In the genomic region with DNA sequence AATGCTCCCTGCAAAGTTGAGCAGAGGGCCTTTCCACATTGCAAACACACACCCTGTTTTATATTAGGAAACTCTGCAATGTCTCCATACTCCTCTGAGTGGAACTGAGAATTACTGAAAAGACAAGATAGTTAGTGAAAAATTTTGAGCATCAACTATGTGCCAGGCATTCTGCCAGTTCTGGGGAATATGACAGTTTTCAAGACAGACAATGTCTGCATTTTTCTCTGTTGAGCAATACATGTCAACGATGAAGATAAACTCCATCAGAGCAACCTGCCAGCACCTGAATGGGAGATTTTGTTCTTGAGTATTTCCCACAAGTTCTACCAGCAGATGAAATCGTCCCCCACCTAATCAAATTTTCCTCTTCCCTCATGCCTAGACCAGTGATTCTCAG, we compare ENCODE assay signal across 29 cellular contexts.
"Had no signal": no experiment of that assay in that cellular context is flagged by ENCODE, and none has a peak within 500 bp of the region (broad histone marks: within the 10 kb centered on the region; RNA-seq: fewer than 3 reads in every experiment).

No MANE protein-coding gene starts in this region.

- H3K9me3 ChIP-seq: neutrophil, suprapubic skin had no signal

- H3K27ac Mint-ChIP-seq: mesothelial cell of epicardium; naive B cell; neural progenitor cell; progenitor cell of endocrine pancreas; stimulated activated effector memory CD8-positive, alpha-beta T cell treated with anti-CD3 and anti-CD28 coated beads, Interleukin-12 subunit alpha, Interleukin-12 subunit beta, amount 100 ng/mL, for 72 hours; stimulated activated naive CD8-positive, alpha-beta T cell treated with anti-CD3 and anti-CD28 coated beads, Interleukin-15, Interleukin-2, amounts not matched to agents 100 ng/mL and 50 ng/mL, for 24 hours had no signal

- H3K27me3 ChIP-seq: left lung, neutrophil, ovary, right atrium auricular region, suprapubic skin, tibial artery, upper lobe of right lung had no signal

- H3K4me1 ChIP-seq: tibial artery had no signal

- H3K27me3 Mint-ChIP-seq: naive B cell; stimulated activated naive CD8-positive, alpha-beta T cell treated with anti-CD3 and anti-CD28 coated beads, Interleukin-15, Interleukin-2, amounts not matched to agents 100 ng/mL and 50 ng/mL, for 24 hours had no signal

- H3K4me3 ChIP-seq: left lung, lung, neural progenitor cell, ovary, right atrium auricular region, skin epidermis, suprapubic skin, thoracic aorta, tibial artery, upper lobe of right lung had no signal

- H3K4me1 Mint-ChIP-seq: naive B cell; stimulated activated effector memory CD8-positive, alpha-beta T cell treated with anti-CD3 and anti-CD28 coated beads, Interleukin-12 subunit alpha, Interleukin-12 subunit beta, amount 100 ng/mL, for 72 hours had no signal

- H3K36me3 Mint-ChIP-seq: neural progenitor cell; stimulated activated effector memory CD8-positive, alpha-beta T cell treated with anti-CD3 and anti-CD28 coated beads, Interleukin-12 subunit alpha, Interleukin-12 subunit beta, amount 100 ng/mL, for 72 hours had no signal

- ATAC-seq: left colon; left lung; sciatic nerve; stimulated activated effector memory CD8-positive, alpha-beta T cell treated with anti-CD3 and anti-CD28 coated beads, Interleukin-12 subunit alpha, Interleukin-12 subunit beta, amount 100 ng/mL, for 72 hours; upper lobe of right lung had no signal

- H3K9ac ChIP-seq: neural progenitor cell had no signal

- FAIRE-seq: islet of Langerhans, kidney, urothelium cell line had no signal

- DNase-seq: head of caudate nucleus; hippocampal formation; kidney; left colon; left lung; naive B cell; occipital lobe; ovary; stimulated activated CD4-positive, alpha-beta T cell treated with anti-CD3 and anti-CD28 coated beads, Interleukin-12 subunit alpha, Interleukin-12 subunit beta, amount 100 ng/mL, for 4 hours; stimulated activated CD4-positive, alpha-beta T cell treated with anti-CD3 and anti-CD28 coated beads, Interleukin-15, amount 100 ng/mL, for 24 hours; stimulated activated CD4-positive, alpha-beta T cell treated with anti-CD3 and anti-CD28 coated beads, Interleukin-4, amount 100 ng/mL, for 24 hours; stimulated activated naive CD4-positive, alpha-beta T cell; tibial artery; upper lobe of right lung had no signal

- H3K27ac ChIP-seq: left lung, neural progenitor cell, neutrophil, ovary, right atrium auricular region, skin epidermis, suprapubic skin, thoracic aorta, tibial artery, upper lobe of right lung had no signal

- H3K36me3 ChIP-seq: left lung, neural progenitor cell, neutrophil, ovary, right atrium auricular region, suprapubic skin, thoracic aorta, tibial artery, upper lobe of right lung had no signal

- H3K4me3 Mint-ChIP-seq: mesothelial cell of epicardium; naive B cell; nephron; neural progenitor cell; stimulated activated effector memory CD8-positive, alpha-beta T cell treated with anti-CD3 and anti-CD28 coated beads, Interleukin-12 subunit alpha, Interleukin-12 subunit beta, amount 100 ng/mL, for 72 hours; stimulated activated naive CD8-positive, alpha-beta T cell treated with anti-CD3 and anti-CD28 coated beads, Interleukin-15, Interleukin-2, amounts not matched to agents 100 ng/mL and 50 ng/mL, for 24 hours had no signal
